ENCODE assay signal across 8 cellular contexts in genomic region chr10:110446954-110447608, GRCh38. TPM values are rescaled to one million over a fixed set of nuclear protein-coding genes. Genes with fewer than 3 reads are reported as not detected.
DNase-seq lines count a peak whose midpoint lies in the region; ATAC-seq lines count a peak whose summit lies in the region.
"Had no signal": no experiment of that assay in that cellular context is flagged by ENCODE, and none has a peak within 500 bp of the region (broad histone marks: within the 10 kb centered on the region; RNA-seq: fewer than 3 reads in every experiment).

No MANE protein-coding gene starts in this region.

- peak; percentile 57 for DNase-seq in H4 (ENCODE audit: low spot score)
- peak; percentile 95 for DNase-seq in RKO (ENCODE audit: low spot score)
- peak; percentile 49 for DNase-seq in sciatic nerve (ENCODE audit: low spot score)
- no peak for DNase-seq in NCI-H1436 (lab: John Stamatoyannopoulos, UW)
- DNase-seq in NCI-H2107 treated with DMSO at 0.1 percent for 48 hours (lab: John Stamatoyannopoulos, UW; ENCODE audit: unreplicated experiment), result no peak
- DNase-seq: NCI-H524 treated with DMSO at 0.1 percent for 48 hours had no signal

- intact Hi-C loops in sciatic nerve (cut with DNase I), result no loop called here

- ATAC-seq in esophagus mucosa (peak; percentile 56), sciatic nerve (no peak), HG03432 (IDR thresholded peaks at IDR 0.05; ENCODE audit: unreplicated experiment) (no peak)

RNA-seq across cellular contexts. Expression of gene DUSP5, which starts 50.6 kb away (rescaled TPM):
- 5.4 and 10.5 TPM in 2 replicates for total RNA-seq in H4 (2014; rRNA removed; shearing (Covaris generic))
- total RNA-seq in esophagus mucosa (26.8 TPM), sciatic nerve (53.5 TPM)

Comparison
In these comparisons a context has a peak if more than half of its experiments do, and no peak if none do; other contexts are left out.
1. DNase-seq: peak in H4 (single experiment), RKO (single experiment) and sciatic nerve (single experiment); none in NCI-H1436 (single experiment) and NCI-H2107 treated with DMSO at 0.1 percent for 48 hours (single experiment).